In the genomic region with DNA sequence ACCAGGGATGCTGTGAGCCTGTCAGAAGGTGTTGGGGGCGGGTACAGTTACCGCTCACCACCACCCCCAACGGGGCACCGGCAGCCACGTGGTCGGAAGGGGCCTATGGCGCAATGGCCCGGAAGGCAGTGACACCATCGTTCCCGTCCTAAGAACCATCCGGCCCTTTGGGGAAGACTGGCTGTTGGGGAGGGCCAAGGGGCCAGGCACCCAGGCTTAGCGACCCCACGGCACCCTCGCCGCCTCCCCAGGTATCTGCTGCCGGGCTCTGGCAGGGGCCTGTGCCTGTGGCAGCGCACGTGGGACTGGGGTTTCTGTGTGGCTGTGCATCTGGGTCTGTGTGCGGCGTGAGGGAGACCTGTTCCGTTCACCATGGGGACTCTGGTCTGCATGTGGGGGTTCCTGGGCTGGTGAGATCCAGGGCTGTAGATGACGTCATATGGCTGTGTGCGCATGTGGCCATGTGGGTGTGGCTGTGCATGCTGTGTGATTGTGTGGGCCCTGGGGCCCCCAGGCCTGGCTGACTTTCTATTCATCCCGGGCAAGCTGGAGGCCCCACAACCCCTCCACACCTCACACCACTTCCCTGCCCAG, we compare ENCODE assay signal across 9 cellular contexts. TPM values are rescaled to one million over a fixed set of nuclear protein-coding genes. Genes with fewer than 3 reads are reported as not detected.
DNase-seq lines count a peak whose midpoint lies in the region; ATAC-seq, FAIRE-seq and TF ChIP-seq lines count a peak whose summit lies in the region.
"Had no signal": no experiment of that assay in that cellular context is flagged by ENCODE, and none has a peak within 500 bp of the region (broad histone marks: within the 10 kb centered on the region; RNA-seq: fewer than 3 reads in every experiment).

No MANE protein-coding gene starts in this region.

- no peak overlapping the region for H4K5ac ChIP-seq in H1 (ENCODE audit: insufficient read length, low read depth, low read length)

- no peak overlapping the region for H4K8ac ChIP-seq in H1 (ENCODE audit: extremely low read depth, insufficient read depth, low read length)

- ATAC-seq in HG03442 (IDR thresholded peaks at IDR 0.05; ENCODE audit: unreplicated experiment): peak; percentile 49

- no peak for TF ChIP-seq RAD21 in H1 (IDR thresholded peaks at IDR 0.05 in 1 of 2, conservative IDR thresholded peaks at IDR 0.05 in 1 of 2; ENCODE audit: low read depth in 2 of 2, low read length in 2 of 2)

- H3K27ac ChIP-seq in H1 (ENCODE audit: low read depth, low read length) (no peak overlapping the region), hepatocyte (no peak overlapping the region)

- no peak overlapping the region for H2BK5ac ChIP-seq in H1 (ENCODE audit: low read depth, low read length)

- H2AFZ ChIP-seq in H1 (ENCODE audit: low read length) (no peak overlapping the region), hepatocyte (no peak overlapping the region)

- H4K20me1 ChIP-seq in H1 (replicated peaks in 1 of 2; ENCODE audit: control insufficient read depth in 1 of 2, insufficient read depth in 2 of 2, low read length in 2 of 2) (no peaks in the 10 kb centered on the region), hepatocyte (ENCODE audit: insufficient read depth, poor library complexity, severe bottlenecking) (no peaks in the 10 kb centered on the region)

- H3K4me3 ChIP-seq in H1 (ENCODE audit: extremely low read depth in 1 of 4, insufficient read depth in 2 of 4, low read depth in 3 of 4, low read length in 4 of 4) (no peak overlapping the region), hepatocyte (no peak overlapping the region)

- H2BK15ac ChIP-seq in H1 (ENCODE audit: low read length): no peak overlapping the region

- no peak overlapping the region; the same call in 1 of the 2 replicates for H3K18ac ChIP-seq in H1 (ENCODE audit: extremely low read depth, low read length)

- peak overlapping the region; percentile 50; the same call in 1 of the 2 replicates for H2BK12ac ChIP-seq in H1 (ENCODE audit: low read depth, low read length)

- TF ChIP-seq EP300 in H1 (IDR thresholded peaks at IDR 0.05; ENCODE audit: borderline replicate concordance in 1 of 2, low read depth in 2 of 2, low read length in 2 of 2): no peak

- no peak overlapping the region for H2BK20ac ChIP-seq in H1 (ENCODE audit: low read length)

- no peaks in the 10 kb centered on the region for H3K9me3 ChIP-seq in H1 (ENCODE audit: insufficient read depth in 2 of 2, low read depth in 1 of 2, low read length in 1 of 2)
- H3K9me3 ChIP-seq in hepatocyte (ENCODE audit: low read depth): no peaks in the 10 kb centered on the region

- DNase-seq in GM19240 (ENCODE audit: insufficient read length, low spot score) (peak; percentile 82), H1 (ENCODE audit: low read depth in 1 of 2, low spot score in 2 of 2) (no peak), hepatocyte (ENCODE audit: low spot score) (no peak), NCI-H2081 treated with DMSO at 0.1 percent for 48 hours (lab: John Stamatoyannopoulos, UW) (no peak), NCI-H2196 (lab: John Stamatoyannopoulos, UW; ENCODE audit: unreplicated experiment) (no peak)
- DNase-seq in activated CD4-positive, alpha-beta T cell treated with anti-CD3 and anti-CD28 coated beads for 48 hours: peak; percentile 91
- peak; percentile 61 to 84 (median 72) for DNase-seq in stimulated activated CD4-positive, alpha-beta T cell treated with anti-CD3 and anti-CD28 coated beads, Interleukin-1b, Interleukin-23, amount 100 ng/mL, for 24 hours (ENCODE audit: low read depth in 4 of 4, low spot score in 1 of 4)

- H3K9me2 ChIP-seq in hepatocyte (replicated peaks; ENCODE audit: insufficient read depth): no peaks in the 10 kb centered on the region

- H3K4me2 ChIP-seq in H1 (ENCODE audit: insufficient read depth in 1 of 2, low read depth in 2 of 2, low read length in 2 of 2) (no peak overlapping the region), hepatocyte (no peak overlapping the region)

- no peaks in the 10 kb centered on the region for H3K23me2 ChIP-seq in H1 (ENCODE audit: low read depth, low read length)

- TF ChIP-seq CTCF in H1 (IDR thresholded peaks at IDR 0.05; ENCODE audit: control extremely low read depth in 1 of 3, insufficient read depth in 1 of 3, low read depth in 1 of 3, low read length in 3 of 3) (no peak), hepatocyte (IDR thresholded peaks at IDR 0.05; ENCODE audit: poor library complexity) (no peak)

- TF ChIP-seq POLR2A in H1 (IDR thresholded peaks at IDR 0.05; ENCODE audit: control extremely low read depth in 1 of 2, low read depth in 2 of 2, low read length in 2 of 2): no peak

- H3K79me1 ChIP-seq in H1 (ENCODE audit: low read depth, low read length): no peaks in the 10 kb centered on the region

- H3K14ac ChIP-seq in H1 (ENCODE audit: insufficient read length): no peak overlapping the region

- FAIRE-seq in H1 (lab: Jason Lieb, UNC): no peak

- H3K79me2 ChIP-seq in H1 (ENCODE audit: control insufficient read depth in 1 of 2, insufficient read depth in 2 of 2, low read length in 2 of 2) (no peaks in the 10 kb centered on the region), hepatocyte (no peaks in the 10 kb centered on the region)

- no peak overlapping the region for H3K4ac ChIP-seq in H1 (replicated peaks; ENCODE audit: insufficient read length, low read depth, low read length)

- CTCF ChIA-PET in H1 (lab: Charles Lee; ENCODE audit: partially characterized antibody): no interaction called here

- H3K4me1 ChIP-seq in H1 (replicated peaks in 1 of 4; ENCODE audit: control insufficient read depth in 3 of 4, insufficient read depth in 4 of 4, low read length in 3 of 4) (peaks cover 0 to 2% (median under 1%) of the 10 kb centered on the region in 4 experiments; a peak in 1 of 7 replicates), hepatocyte (ENCODE audit: insufficient read depth) (no peaks in the 10 kb centered on the region)

- WGBS in H1 (ENCODE audit: extremely low coverage in 1 of 2, insufficient coverage in 1 of 2, insufficient read length in 1 of 2, insufficient replicate concordance in 2 of 2, low coverage in 1 of 2, low lambda C conversion rate in 2 of 2, missing lambda C conversion rate in 1 of 2), 2 experiments: 87% methylated on average over 22 of the region's 24 CpGs; no CpG with 5 or more reads in 1 of the 2 experiments
- WGBS in hepatocyte (ENCODE audit: low lambda C conversion rate, missing lambda C conversion rate): 85% methylated on average over 24 of the region's 24 CpGs

- POLR2A ChIA-PET in H1 (lab: Charles Lee; ENCODE audit: partially characterized antibody): interaction anchor here (1.2 kb wide), 1 partner anchor 107 kb away, joined by 3 read pairs; no protein-coding TSS in a partner anchor

- no peak overlapping the region; a peak in 1 of 7 replicates for H3K9ac ChIP-seq in H1 (replicated peaks in 1 of 4; ENCODE audit: extremely low read depth in 1 of 4, low read depth in 3 of 4, low read length in 3 of 4)

- H4K91ac ChIP-seq in H1 (replicated peaks; ENCODE audit: insufficient read length, low read length): no peak overlapping the region

- no peak overlapping the region for H3K23ac ChIP-seq in H1 (ENCODE audit: insufficient read length)

- no peaks in the 10 kb centered on the region for H3K36me3 ChIP-seq in H1 (ENCODE audit: control insufficient read depth in 2 of 4, insufficient read depth in 4 of 4, low read length in 3 of 4)
- no peaks in the 10 kb centered on the region for H3K36me3 ChIP-seq in hepatocyte (replicated peaks; ENCODE audit: insufficient read depth, low read depth)

- no peaks in the 10 kb centered on the region; a peak in 2 of 7 replicates for H3K27me3 ChIP-seq in H1 (replicated peaks in 1 of 4; ENCODE audit: control insufficient read depth in 3 of 4, extremely low read depth in 1 of 4, insufficient read depth in 3 of 4, low read length in 3 of 4)
- no peaks in the 10 kb centered on the region for H3K27me3 ChIP-seq in hepatocyte

- no peak overlapping the region for H2BK120ac ChIP-seq in H1 (replicated peaks; ENCODE audit: low read depth, low read length)

- no peak overlapping the region for H3K56ac ChIP-seq in H1 (replicated peaks; ENCODE audit: insufficient read length, low read depth, low read length)

- no peak overlapping the region for H2AK5ac ChIP-seq in H1 (ENCODE audit: low read depth, low read length)

TF ChIP-seq in H1, 55 proteins besides CTCF, POLR2A, EP300 and RAD21 (continues in another document):
- no peak for TF ChIP-seq TCF12 (IDR thresholded peaks at IDR 0.05; ENCODE audit: low read depth, low read length)
- no peak for TF ChIP-seq RNF2 (IDR thresholded peaks at IDR 0.05; ENCODE audit: borderline replicate concordance, low read depth, low read length, missing control alignments, poor library complexity, severe bottlenecking)

RNA-seq across cellular contexts. Expression of a gene that starts 0.7 kb away (rescaled TPM):
- total RNA-seq in H1 (2021; fragmentation: NEBNext Ultra II Directional; extraction: Animal tissue kit (Norgen Biotek cat#: 25700)): not detected in 2 replicates
- polyA plus RNA-seq in H1 (2011; rRNA removed): not detected in 2 replicates
- polyA plus RNA-seq in H1 (2011; cell fraction: cytosol; rRNA removed): not detected
- polyA plus RNA-seq in H1 (2011; cell fraction: nucleus; rRNA removed): not detected
- not detected in 4 replicates for polyA plus RNA-seq in H1 (2012, experiment 1 of 2)
- polyA plus RNA-seq in H1 (2012, experiment 2 of 2): not detected
- polyA plus RNA-seq in H1 (2013, experiment 1 of 2): not detected
- not detected for polyA plus RNA-seq in H1 (2013, experiment 2 of 2)
- not detected in 2 replicates for polyA minus RNA-seq in H1 (2011; rRNA and poly(A)+ RNA removed)
- polyA minus RNA-seq in H1 (2011; cell fraction: cytosol; rRNA and poly(A)+ RNA removed): not detected
- not detected for polyA minus RNA-seq in H1 (2011; cell fraction: nucleus; rRNA and poly(A)+ RNA removed)
- 0.48 and 1.5 TPM in 2 replicates for total RNA-seq in hepatocyte
- not detected in 2 replicates for polyA plus RNA-seq in hepatocyte

RNA-seq across cellular contexts. Expression of a gene that starts 19.4 kb away (rescaled TPM):
- 3.3 and 3.5 TPM in 2 replicates for total RNA-seq in H1 (2021; fragmentation: NEBNext Ultra II Directional; extraction: Animal tissue kit (Norgen Biotek cat#: 25700))
- polyA plus RNA-seq in H1 (2011; rRNA removed) (3.3 and 4.1 TPM in 2 replicates), hepatocyte (8.2 and 14.8 TPM in 2 replicates)
- polyA plus RNA-seq in H1 (2011; cell fraction: cytosol; rRNA removed): 4.0 TPM
- polyA plus RNA-seq in H1 (2011; cell fraction: nucleus; rRNA removed): 16.5 TPM
- polyA plus RNA-seq in H1 (2012, experiment 1 of 2): 3.5 to 4.5 TPM (median 3.9 TPM) in 4 replicates
- polyA plus RNA-seq in H1 (2012, experiment 2 of 2): 2.9 TPM
- 2.2 TPM for polyA plus RNA-seq in H1 (2013, experiment 1 of 2)
- polyA plus RNA-seq in H1 (2013, experiment 2 of 2): 1.8 TPM
- polyA minus RNA-seq in H1 (2011; rRNA and poly(A)+ RNA removed): 9.4 and 9.6 TPM in 2 replicates
- 6.2 TPM for polyA minus RNA-seq in H1 (2011; cell fraction: cytosol; rRNA and poly(A)+ RNA removed)
- polyA minus RNA-seq in H1 (2011; cell fraction: nucleus; rRNA and poly(A)+ RNA removed): 4.6 TPM
- 13.4 and 21.1 TPM in 2 replicates for total RNA-seq in hepatocyte
- total RNA-seq: temporal lobe had no signal

RNA-seq across cellular contexts. Expression of a gene that starts 23.4 kb away (rescaled TPM):
- 8.4 and 10.3 TPM in 2 replicates for total RNA-seq in H1 (2021; fragmentation: NEBNext Ultra II Directional; extraction: Animal tissue kit (Norgen Biotek cat#: 25700))
- polyA plus RNA-seq in H1 (2011; rRNA removed) (36.0 and 44.6 TPM in 2 replicates), hepatocyte (43.5 and 53.5 TPM in 2 replicates)
- polyA plus RNA-seq in H1 (2011; cell fraction: cytosol; rRNA removed): 22.6 TPM
- 27.5 TPM for polyA plus RNA-seq in H1 (2011; cell fraction: nucleus; rRNA removed)
- 3.7 to 12.4 TPM (median 11.3 TPM) in 4 replicates for polyA plus RNA-seq in H1 (2012, experiment 1 of 2)
- polyA plus RNA-seq in H1 (2012, experiment 2 of 2): 10.9 TPM
- 9.5 TPM for polyA plus RNA-seq in H1 (2013, experiment 1 of 2)
- 10.2 TPM for polyA plus RNA-seq in H1 (2013, experiment 2 of 2)
- polyA minus RNA-seq in H1 (2011; rRNA and poly(A)+ RNA removed): 8.2 and 8.5 TPM in 2 replicates
- polyA minus RNA-seq in H1 (2011; cell fraction: cytosol; rRNA and poly(A)+ RNA removed): 3.8 TPM
- polyA minus RNA-seq in H1 (2011; cell fraction: nucleus; rRNA and poly(A)+ RNA removed): 8.7 TPM
- 30.9 and 48.0 TPM in 2 replicates for total RNA-seq in hepatocyte

Comparison
In these comparisons a context has a peak if more than half of its experiments do, and no peak if none do; other contexts are left out.
1. DNase-seq: peak in GM19240 (single experiment), activated CD4-positive, alpha-beta T cell treated with anti-CD3 and anti-CD28 coated beads for 48 hours (single experiment) and stimulated activated CD4-positive, alpha-beta T cell treated with anti-CD3 and anti-CD28 coated beads, Interleukin-1b, Interleukin-23, amount 100 ng/mL, for 24 hours (4 of 4); none in H1 (0 of 2), hepatocyte (single experiment), NCI-H2081 treated with DMSO at 0.1 percent for 48 hours (single experiment) and NCI-H2196 (single experiment).